1 cellular context compared by ENCODE assay signal in genomic region chr20:64069614-64070243, GRCh38.
TF ChIP-seq lines count a peak whose summit lies in the region.

No MANE protein-coding gene starts in this region.

TF ChIP-seq in HepG2, 621 proteins besides CTCF, POLR2A, EP300 and RAD21 (continued from another document and continues in another):
- 0 out of 2 replicates have a peak, but pooled peaks have one; percentile 40 for TF ChIP-seq BCL3 (CRISPR knock-in tag; IDR thresholded peaks at IDR 0.05)
- no peak for TF ChIP-seq FOXC1 (CRISPR knock-in tag; IDR thresholded peaks at IDR 0.05; ENCODE audit: borderline replicate concordance)
- peak; percentile 29; the same call in 1 of the 2 replicates for TF ChIP-seq KAT8 (CRISPR knock-in tag; IDR thresholded peaks at IDR 0.05)
- TF ChIP-seq ESRRA (CRISPR knock-in tag; IDR thresholded peaks at IDR 0.05; ENCODE audit: low read depth) = peak; percentile 41; the same call in 1 of the 2 replicates
- TF ChIP-seq SOX13 (IDR thresholded peaks at IDR 0.05) = no peak
- peak in 1 of 2 experiments; percentile 17; a peak in 1 of 4 replicates for TF ChIP-seq SOX13 (CRISPR knock-in tag; conservative IDR thresholded peaks at IDR 0.05 in 1 of 2, IDR thresholded peaks at IDR 0.05 in 1 of 2)
- TF ChIP-seq PCBP2 (optimal IDR thresholded peaks at IDR 0.05; ENCODE audit: low read depth, low read length, poor library complexity, severe bottlenecking) = no peak
- peak; percentile 43 for TF ChIP-seq PHF8 (CRISPR knock-in tag; IDR thresholded peaks at IDR 0.05)
- no peak for TF ChIP-seq SIN3B (IDR thresholded peaks at IDR 0.05; ENCODE audit: low read length)
- no peak for TF ChIP-seq ZNF644 (CRISPR knock-in tag; IDR thresholded peaks at IDR 0.05; ENCODE audit: low read depth)
- no peak for TF ChIP-seq MED13 (CRISPR knock-in tag; IDR thresholded peaks at IDR 0.05)
- TF ChIP-seq MEF2D (CRISPR knock-in tag; IDR thresholded peaks at IDR 0.05) = no peak
- TF ChIP-seq ZFY (CRISPR knock-in tag; IDR thresholded peaks at IDR 0.05) = peak; percentile 52; the same call in 1 of the 2 replicates
- no peak for TF ChIP-seq PITX1 (CRISPR knock-in tag; IDR thresholded peaks at IDR 0.05)
- peak; percentile 87; the same call in 1 of the 2 replicates for TF ChIP-seq ZNF333 (CRISPR knock-in tag; IDR thresholded peaks at IDR 0.05; ENCODE audit: borderline replicate concordance)
- TF ChIP-seq ZNF253 (CRISPR knock-in tag; IDR thresholded peaks at IDR 0.05; ENCODE audit: borderline replicate concordance) = no peak
- no peak for TF ChIP-seq PRDM10 (CRISPR knock-in tag; IDR thresholded peaks at IDR 0.05; ENCODE audit: low read depth)
- TF ChIP-seq TMF1 (CRISPR knock-in tag; IDR thresholded peaks at IDR 0.05; ENCODE audit: low read depth) = no peak
- TF ChIP-seq ZGPAT (CRISPR knock-in tag; IDR thresholded peaks at IDR 0.05) = peak; percentile 41; the same call in 1 of the 2 replicates
- no peak for TF ChIP-seq REL (CRISPR knock-in tag; conservative IDR thresholded peaks at IDR 0.05)
- no peak for TF ChIP-seq STAT5B (CRISPR knock-in tag; IDR thresholded peaks at IDR 0.05)
- no peak for TF ChIP-seq ONECUT2 (CRISPR knock-in tag; IDR thresholded peaks at IDR 0.05)
- 0 out of 2 replicates have a peak, but pooled peaks have one; percentile 34 for TF ChIP-seq GABPB1 (CRISPR knock-in tag; IDR thresholded peaks at IDR 0.05)
- TF ChIP-seq, protein P1, sequence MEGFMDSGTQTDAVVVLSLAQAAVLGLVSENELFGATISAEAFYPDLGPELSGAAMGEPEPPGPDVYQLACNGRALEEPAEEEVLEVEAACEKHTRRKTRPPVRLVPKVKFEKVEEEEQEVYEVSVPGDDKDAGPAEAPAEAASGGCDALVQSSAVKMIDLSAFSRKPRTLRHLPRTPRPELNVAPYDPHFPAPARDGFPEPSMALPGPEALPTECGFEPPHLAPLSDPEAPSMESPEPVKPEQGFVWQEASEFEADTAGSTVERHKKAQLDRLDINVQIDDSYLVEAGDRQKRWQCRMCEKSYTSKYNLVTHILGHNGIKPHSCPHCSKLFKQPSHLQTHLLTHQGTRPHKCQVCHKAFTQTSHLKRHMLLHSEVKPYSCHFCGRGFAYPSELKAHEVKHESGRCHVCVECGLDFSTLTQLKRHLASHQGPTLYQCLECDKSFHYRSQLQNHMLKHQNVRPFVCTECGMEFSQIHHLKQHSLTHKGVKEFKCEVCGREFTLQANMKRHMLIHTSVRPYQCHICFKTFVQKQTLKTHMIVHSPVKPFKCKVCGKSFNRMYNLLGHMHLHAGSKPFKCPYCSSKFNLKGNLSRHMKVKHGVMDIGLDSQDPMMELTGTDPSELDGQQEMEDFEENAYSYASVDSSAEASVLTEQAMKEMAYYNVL (CRISPR knock-in tag; IDR thresholded peaks at IDR 0.05; ENCODE audit: borderline replicate concordance) = peak; percentile 43; the same call in 1 of the 2 replicates
- TF ChIP-seq ZSCAN21 (CRISPR knock-in tag; IDR thresholded peaks at IDR 0.05; ENCODE audit: borderline replicate concordance) = no peak
- no peak for TF ChIP-seq ZNF12 (CRISPR knock-in tag; IDR thresholded peaks at IDR 0.05)
- TF ChIP-seq, protein P2, sequence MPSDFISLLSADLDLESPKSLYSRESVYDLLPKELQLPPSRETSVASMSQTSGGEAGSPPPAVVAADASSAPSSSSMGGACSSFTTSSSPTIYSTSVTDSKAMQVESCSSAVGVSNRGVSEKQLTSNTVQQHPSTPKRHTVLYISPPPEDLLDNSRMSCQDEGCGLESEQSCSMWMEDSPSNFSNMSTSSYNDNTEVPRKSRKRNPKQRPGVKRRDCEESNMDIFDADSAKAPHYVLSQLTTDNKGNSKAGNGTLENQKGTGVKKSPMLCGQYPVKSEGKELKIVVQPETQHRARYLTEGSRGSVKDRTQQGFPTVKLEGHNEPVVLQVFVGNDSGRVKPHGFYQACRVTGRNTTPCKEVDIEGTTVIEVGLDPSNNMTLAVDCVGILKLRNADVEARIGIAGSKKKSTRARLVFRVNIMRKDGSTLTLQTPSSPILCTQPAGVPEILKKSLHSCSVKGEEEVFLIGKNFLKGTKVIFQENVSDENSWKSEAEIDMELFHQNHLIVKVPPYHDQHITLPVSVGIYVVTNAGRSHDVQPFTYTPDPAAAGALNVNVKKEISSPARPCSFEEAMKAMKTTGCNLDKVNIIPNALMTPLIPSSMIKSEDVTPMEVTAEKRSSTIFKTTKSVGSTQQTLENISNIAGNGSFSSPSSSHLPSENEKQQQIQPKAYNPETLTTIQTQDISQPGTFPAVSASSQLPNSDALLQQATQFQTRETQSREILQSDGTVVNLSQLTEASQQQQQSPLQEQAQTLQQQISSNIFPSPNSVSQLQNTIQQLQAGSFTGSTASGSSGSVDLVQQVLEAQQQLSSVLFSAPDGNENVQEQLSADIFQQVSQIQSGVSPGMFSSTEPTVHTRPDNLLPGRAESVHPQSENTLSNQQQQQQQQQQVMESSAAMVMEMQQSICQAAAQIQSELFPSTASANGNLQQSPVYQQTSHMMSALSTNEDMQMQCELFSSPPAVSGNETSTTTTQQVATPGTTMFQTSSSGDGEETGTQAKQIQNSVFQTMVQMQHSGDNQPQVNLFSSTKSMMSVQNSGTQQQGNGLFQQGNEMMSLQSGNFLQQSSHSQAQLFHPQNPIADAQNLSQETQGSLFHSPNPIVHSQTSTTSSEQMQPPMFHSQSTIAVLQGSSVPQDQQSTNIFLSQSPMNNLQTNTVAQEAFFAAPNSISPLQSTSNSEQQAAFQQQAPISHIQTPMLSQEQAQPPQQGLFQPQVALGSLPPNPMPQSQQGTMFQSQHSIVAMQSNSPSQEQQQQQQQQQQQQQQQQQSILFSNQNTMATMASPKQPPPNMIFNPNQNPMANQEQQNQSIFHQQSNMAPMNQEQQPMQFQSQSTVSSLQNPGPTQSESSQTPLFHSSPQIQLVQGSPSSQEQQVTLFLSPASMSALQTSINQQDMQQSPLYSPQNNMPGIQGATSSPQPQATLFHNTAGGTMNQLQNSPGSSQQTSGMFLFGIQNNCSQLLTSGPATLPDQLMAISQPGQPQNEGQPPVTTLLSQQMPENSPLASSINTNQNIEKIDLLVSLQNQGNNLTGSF (CRISPR knock-in tag; IDR thresholded peaks at IDR 0.05) = no peak
- TF ChIP-seq, protein P3, sequence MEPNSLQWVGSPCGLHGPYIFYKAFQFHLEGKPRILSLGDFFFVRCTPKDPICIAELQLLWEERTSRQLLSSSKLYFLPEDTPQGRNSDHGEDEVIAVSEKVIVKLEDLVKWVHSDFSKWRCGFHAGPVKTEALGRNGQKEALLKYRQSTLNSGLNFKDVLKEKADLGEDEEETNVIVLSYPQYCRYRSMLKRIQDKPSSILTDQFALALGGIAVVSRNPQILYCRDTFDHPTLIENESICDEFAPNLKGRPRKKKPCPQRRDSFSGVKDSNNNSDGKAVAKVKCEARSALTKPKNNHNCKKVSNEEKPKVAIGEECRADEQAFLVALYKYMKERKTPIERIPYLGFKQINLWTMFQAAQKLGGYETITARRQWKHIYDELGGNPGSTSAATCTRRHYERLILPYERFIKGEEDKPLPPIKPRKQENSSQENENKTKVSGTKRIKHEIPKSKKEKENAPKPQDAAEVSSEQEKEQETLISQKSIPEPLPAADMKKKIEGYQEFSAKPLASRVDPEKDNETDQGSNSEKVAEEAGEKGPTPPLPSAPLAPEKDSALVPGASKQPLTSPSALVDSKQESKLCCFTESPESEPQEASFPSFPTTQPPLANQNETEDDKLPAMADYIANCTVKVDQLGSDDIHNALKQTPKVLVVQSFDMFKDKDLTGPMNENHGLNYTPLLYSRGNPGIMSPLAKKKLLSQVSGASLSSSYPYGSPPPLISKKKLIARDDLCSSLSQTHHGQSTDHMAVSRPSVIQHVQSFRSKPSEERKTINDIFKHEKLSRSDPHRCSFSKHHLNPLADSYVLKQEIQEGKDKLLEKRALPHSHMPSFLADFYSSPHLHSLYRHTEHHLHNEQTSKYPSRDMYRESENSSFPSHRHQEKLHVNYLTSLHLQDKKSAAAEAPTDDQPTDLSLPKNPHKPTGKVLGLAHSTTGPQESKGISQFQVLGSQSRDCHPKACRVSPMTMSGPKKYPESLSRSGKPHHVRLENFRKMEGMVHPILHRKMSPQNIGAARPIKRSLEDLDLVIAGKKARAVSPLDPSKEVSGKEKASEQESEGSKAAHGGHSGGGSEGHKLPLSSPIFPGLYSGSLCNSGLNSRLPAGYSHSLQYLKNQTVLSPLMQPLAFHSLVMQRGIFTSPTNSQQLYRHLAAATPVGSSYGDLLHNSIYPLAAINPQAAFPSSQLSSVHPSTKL (CRISPR knock-in tag; IDR thresholded peaks at IDR 0.05) = no peak
- TF ChIP-seq ZNF839 (CRISPR knock-in tag; IDR thresholded peaks at IDR 0.05; ENCODE audit: borderline replicate concordance) = no peak
- TF ChIP-seq MTERF4 (CRISPR knock-in tag; IDR thresholded peaks at IDR 0.05) = no peak
- TF ChIP-seq MLXIP (CRISPR knock-in tag; IDR thresholded peaks at IDR 0.05; ENCODE audit: borderline replicate concordance) = no peak
- TF ChIP-seq JUNB (CRISPR knock-in tag; IDR thresholded peaks at IDR 0.05; ENCODE audit: borderline replicate concordance) = no peak
- TF ChIP-seq STAG1 (CRISPR knock-in tag; IDR thresholded peaks at IDR 0.05) = peak; percentile 79
- TF ChIP-seq ZNF878 (CRISPR knock-in tag; IDR thresholded peaks at IDR 0.05) = no peak
